ENCODE assay signal across 10 cellular contexts in genomic region chr20:46215913-46216707, GRCh38.
DNase-seq lines count a peak whose midpoint lies in the region; ATAC-seq lines count a peak whose summit lies in the region.
"Had no signal": no experiment of that assay in that cellular context is flagged by ENCODE, and none has a peak within 500 bp of the region (broad histone marks: within the 10 kb centered on the region; RNA-seq: fewer than 3 reads in every experiment).

No MANE protein-coding gene starts in this region.

- in situ Hi-C loops in KBM-7 (cut with MboI; ENCODE audit: low pct_unique_long_range_greater_than_20kb, low sequenced_read_pairs): no loop called here

- ATAC-seq in GM19328 (IDR thresholded peaks at IDR 0.05; ENCODE audit: unreplicated experiment) (no peak), HG03469 (IDR thresholded peaks at IDR 0.05; ENCODE audit: unreplicated experiment) (no peak), HG02798 (IDR thresholded peaks at IDR 0.05; ENCODE audit: poor library complexity, unreplicated experiment) (no peak)

- DNase-seq in COLO829 (ENCODE audit: low spot score) (peak; percentile 62), KBM-7 (peak; percentile 29), astrocyte of the hippocampus (ENCODE audit: low read depth, low spot score) (peak; percentile 88), iPS-NIHi7 (ENCODE audit: extremely low spot score) (peak; percentile 91), AML-193 (lab: John Stamatoyannopoulos, UW) (no peak)
- DNase-seq: CD4-positive, alpha-beta T cell; NCI-H526 treated with DMSO at 0.1 percent for 48 hours had no signal

Comparison
In these comparisons a context has a peak if more than half of its experiments do, and no peak if none do; other contexts are left out.
1. DNase-seq: peak in COLO829 (single experiment), KBM-7 (single experiment), astrocyte of the hippocampus (single experiment) and iPS-NIHi7 (single experiment); none in AML-193 (0 of 2).